In genomic region chr11:82960000-82960778, GRCh38 we compare ENCODE assay signal across 9 cellular contexts. TPM values are rescaled to one million over a fixed set of nuclear protein-coding genes. Genes with fewer than 3 reads are reported as not detected.
DNase-seq lines count a peak whose midpoint lies in the region; ATAC-seq, FAIRE-seq and TF ChIP-seq lines count a peak whose summit lies in the region.
"Had no signal": no experiment of that assay in that cellular context is flagged by ENCODE, and none has a peak within 500 bp of the region (broad histone marks: within the 10 kb centered on the region; RNA-seq: fewer than 3 reads in every experiment).

No MANE protein-coding gene starts in this region.

- no peaks in the 10 kb centered on the region for H3K36me3 ChIP-seq in K562 (ENCODE audit: control insufficient read depth, insufficient read depth, low read length)

- CTCF ChIA-PET in K562 (lab: Yijun Ruan, JAX; ENCODE audit: low intra/inter-chr PET ratio) = no interaction called here
- CTCF ChIA-PET in WTC11 (lab: Charles Lee) = interaction anchor here (0.8 to 1.1 kb wide), 3 partner anchors 33 to 259 kb away, joined by 3 read pairs; no protein-coding TSS in a partner anchor

- no peaks in the 10 kb centered on the region for H3K27me3 Mint-ChIP-seq in mesothelial cell of epicardium (ENCODE audit: low read depth)
- H3K27me3 Mint-ChIP-seq in WTC11 (ENCODE audit: low read depth) = no peaks in the 10 kb centered on the region

- H3K9me3 ChIP-seq in K562 (replicated peaks; ENCODE audit: control insufficient read depth, insufficient read depth, low read depth, low read length) = no peaks in the 10 kb centered on the region

- H3K4me3 ChIP-seq in K562 = no peak overlapping the region

- no peaks in the 10 kb centered on the region for H3K9me1 ChIP-seq in K562 (ENCODE audit: control insufficient read depth, insufficient read depth, low read length)

- FAIRE-seq in K562 (lab: Jason Lieb, UNC) = no peak
- FAIRE-seq: islet of Langerhans had no signal

- peaks cover 10% of the 10 kb centered on the region for H3K9me3 Mint-ChIP-seq in mesothelial cell of epicardium
- peaks cover 9% of the 10 kb centered on the region for H3K9me3 Mint-ChIP-seq in WTC11

- intact Hi-C loops in K562 (cut with micrococcal nuclease) = no loop called here

- ATAC-seq in GM18498 (IDR thresholded peaks at IDR 0.05; ENCODE audit: unreplicated experiment) (peak; percentile 91), HG03442 (IDR thresholded peaks at IDR 0.05; ENCODE audit: unreplicated experiment) (peak; percentile 84), K562 (peak; percentile 37; the same call in 1 of the 3 replicates), WTC11 (no peak)

- in situ Hi-C loops in K562 (cut with MboI) = no loop called here

- H3K27ac ChIP-seq in K562 (ENCODE audit: extremely low read depth, low read depth, low read length) = no peak overlapping the region

- no TSS peak for BruUV-seq in K562 (replicated peaks; lab: Mats Ljungman, UMichigan)

- H3K79me2 ChIP-seq in K562 (ENCODE audit: control insufficient read depth, insufficient read depth, low read length) = no peaks in the 10 kb centered on the region

- POLR2A ChIA-PET in K562 (lab: Yijun Ruan, JAX) = interaction anchor here (0.7 kb wide), 2 partner anchors 15 to 35 kb away, joined by 3 read pairs; no protein-coding TSS in a partner anchor
- POLR2A ChIA-PET in WTC11 (lab: Charles Lee) = no interaction called here

- no peak overlapping the region for H3K9ac ChIP-seq in K562 (ENCODE audit: insufficient read depth in 1 of 2, low read depth in 2 of 2, low read length in 2 of 2)

- 13% methylated on average over 5 of the region's 5 CpGs for WGBS in K562 (ENCODE audit: insufficient coverage, low coverage, missing lambda C conversion rate)

- H3K4me1 Mint-ChIP-seq in mesothelial cell of epicardium (no peaks in the 10 kb centered on the region), WTC11 (peaks cover 12% of the 10 kb centered on the region)

- DNase-seq in GM20000 (ENCODE audit: low spot score) = peak; percentile 48
- DNase-seq in K562 (ENCODE audit: extremely low read depth in 1 of 4, low spot score in 3 of 4) = no peak
- DNase-seq in NCI-H524 treated with DMSO at 0.1 percent for 48 hours (lab: John Stamatoyannopoulos, UW) = no peak
- no peak for DNase-seq in mesothelial cell of epicardium (ENCODE audit: low spot score in 2 of 2, unreplicated experiment in 2 of 2)
- no peak for DNase-seq in WTC11 (ENCODE audit: low spot score)
- DNase-seq in cerebellum (ENCODE audit: low spot score) = no peak

- TF ChIP-seq EP300 in K562 (IDR thresholded peaks at IDR 0.05; ENCODE audit: low read length) = no peak

- H3K4me3 Mint-ChIP-seq in mesothelial cell of epicardium (no peak overlapping the region), WTC11 (no peak overlapping the region)

- no peaks in the 10 kb centered on the region for H4K20me1 ChIP-seq in K562 (replicated peaks; ENCODE audit: control insufficient read depth, insufficient read depth, low read length)

- H3K36me3 Mint-ChIP-seq in mesothelial cell of epicardium = no peaks in the 10 kb centered on the region
- H3K36me3 Mint-ChIP-seq in WTC11 = peaks cover 3% of the 10 kb centered on the region

- H3K27ac Mint-ChIP-seq in mesothelial cell of epicardium (no peak overlapping the region), WTC11 (no peak overlapping the region)

- TF ChIP-seq RAD21 in K562 (CRISPR knock-in tag; conservative IDR thresholded peaks at IDR 0.05 in 1 of 2, IDR thresholded peaks at IDR 0.05 in 1 of 2) = no peak

- TF ChIP-seq CTCF in GM20000 (IDR thresholded peaks at IDR 0.05; ENCODE audit: extremely low read depth, missing control alignments) = no peak
- no peak for TF ChIP-seq CTCF in K562 (IDR thresholded peaks at IDR 0.05 in 2 of 3, conservative IDR thresholded peaks at IDR 0.05 in 1 of 3; ENCODE audit: insufficient read depth in 2 of 3, low read depth in 1 of 3, low read length in 3 of 3)
- no peak for TF ChIP-seq CTCF in mesothelial cell of epicardium (IDR thresholded peaks at IDR 0.05; ENCODE audit: unreplicated experiment)
- TF ChIP-seq CTCF in WTC11 (IDR thresholded peaks at IDR 0.05) = no peak

- TF ChIP-seq POLR2A in K562 (conservative IDR thresholded peaks at IDR 0.05) = no peak

- peaks cover 0 to 11% of the 10 kb centered on the region in 2 experiments; a peak in 2 of 5 replicates for H3K4me1 ChIP-seq in K562 (replicated peaks in 1 of 2; ENCODE audit: control insufficient read depth in 2 of 2, insufficient read depth in 2 of 2, low read length in 2 of 2)

- no peak overlapping the region for H3K4me2 ChIP-seq in K562 (ENCODE audit: insufficient read depth, low read length)

- no peaks in the 10 kb centered on the region; a peak in 1 of 5 replicates for H3K27me3 ChIP-seq in K562 (ENCODE audit: control insufficient read depth in 2 of 2, insufficient read depth in 2 of 2, low read length in 2 of 2)

- 0 out of 2 replicates have a peak overlapping the region, but pooled peaks have one; percentile 9 for H2AFZ ChIP-seq in K562 (ENCODE audit: low read depth, low read length)

TF ChIP-seq in WTC11, 78 proteins besides CTCF, POLR2A, EP300 and RAD21 (continues in another document):
- no peak for TF ChIP-seq AR (CRISPR knock-in tag; IDR thresholded peaks at IDR 0.05)
- TF ChIP-seq SMAD3 (CRISPR knock-in tag; IDR thresholded peaks at IDR 0.05; ENCODE audit: borderline replicate concordance) = no peak
- no peak for TF ChIP-seq ZNF423 (CRISPR knock-in tag; IDR thresholded peaks at IDR 0.05)
- TF ChIP-seq NR2C2 (CRISPR knock-in tag; IDR thresholded peaks at IDR 0.05) = no peak

RNA-seq across cellular contexts. Expression of gene DDIAS, which starts 58.7 kb away (rescaled TPM):
- 5.5 and 14.6 TPM in 2 replicates for total RNA-seq in K562 (2011; cell fraction: chromatin; rRNA removed; ENCODE audit: low replicate concordance)
- total RNA-seq in K562 (2011; cell fraction: nucleolus; rRNA removed) = 3.8 and 5.8 TPM in 2 replicates
- total RNA-seq in K562 (2011; cell fraction: nucleoplasm; rRNA removed) = 6.6 and 9.5 TPM in 2 replicates
- total RNA-seq in K562 (2014; rRNA removed) (9.4 and 13.8 TPM in 2 replicates), K562 (2014; rRNA removed; fragmentation: Illumina TruSeq; extraction: Trizol) (22.6 and 23.3 TPM in 2 replicates), K562 (2015; rRNA removed; fragmentation: Illumina TruSeq; extraction: Trizol) (21.1 and 23.7 TPM in 2 replicates), K562 (2021) (15.4 and 17.6 TPM in 2 replicates), mesothelial cell of epicardium (4.0 to 5.8 TPM (median 5.6 TPM) in 3 replicates), WTC11 (2021) (21.7 to 28.7 TPM (median 22.0 TPM) in 3 replicates), cerebellum (4.1 TPM)
- polyA plus RNA-seq in K562 (2011; rRNA removed) (21.3 and 23.7 TPM in 2 replicates), K562 (2014; fragmentation: Illumina TruSeq; extraction: Trizol) (19.4 and 27.2 TPM in 2 replicates), K562 (2014; fragmentation: Nextera tagmentation; extraction: Ambion mirVana) (10 to 100 TPM; 11.8 to 23.9 TPM), K562 (2014; rRNA removed) (11.1 and 14.9 TPM in 2 replicates)
- 7.2 and 10.6 TPM in 2 replicates for polyA plus RNA-seq in K562 (2011; cell fraction: cytosol; rRNA removed)
- polyA plus RNA-seq in K562 (2011; cell fraction: nucleus; rRNA removed) = 9.6 and 12.2 TPM in 2 replicates
- polyA plus RNA-seq in K562 (2012) = 8.9 and 15.6 TPM in 2 replicates
- polyA minus RNA-seq in K562 (2011; rRNA and poly(A)+ RNA removed) = 16.9 and 18.8 TPM in 2 replicates
- 5.6 and 7.8 TPM in 2 replicates for polyA minus RNA-seq in K562 (2011; cell fraction: cytosol; rRNA and poly(A)+ RNA removed)
- 5.5 and 9.6 TPM in 2 replicates for polyA minus RNA-seq in K562 (2011; cell fraction: nucleus; rRNA and poly(A)+ RNA removed)

RNA-seq across cellular contexts. Expression of gene PRCP, which starts 60.0 kb away (rescaled TPM):
- total RNA-seq in K562 (2011; cell fraction: chromatin; rRNA removed; ENCODE audit: low replicate concordance) = 22.7 and 29.7 TPM in 2 replicates
- total RNA-seq in K562 (2011; cell fraction: nucleolus; rRNA removed) = 29.9 and 32.9 TPM in 2 replicates
- 38.2 and 50.3 TPM in 2 replicates for total RNA-seq in K562 (2011; cell fraction: nucleoplasm; rRNA removed)
- total RNA-seq in K562 (2014; rRNA removed) (9.5 and 14.4 TPM in 2 replicates), K562 (2014; rRNA removed; fragmentation: Illumina TruSeq; extraction: Trizol) (23.2 and 25.3 TPM in 2 replicates), K562 (2015; rRNA removed; fragmentation: Illumina TruSeq; extraction: Trizol) (20.5 and 20.8 TPM in 2 replicates), K562 (2021) (21.2 and 23.2 TPM in 2 replicates), mesothelial cell of epicardium (66.6 to 68.3 TPM (median 67.4 TPM) in 3 replicates), WTC11 (2021) (53.9 to 65.1 TPM (median 63.4 TPM) in 3 replicates), cerebellum (40.0 TPM)
- polyA plus RNA-seq in K562 (2011; rRNA removed) (39.7 and 43.1 TPM in 2 replicates), K562 (2014; fragmentation: Illumina TruSeq; extraction: Trizol) (22.5 and 28.1 TPM in 2 replicates), K562 (2014; fragmentation: Nextera tagmentation; extraction: Ambion mirVana) (10 to 100 TPM; 28.5 to 34.9 TPM), K562 (2014; rRNA removed) (16.7 and 17.3 TPM in 2 replicates)
- 18.0 and 35.3 TPM in 2 replicates for polyA plus RNA-seq in K562 (2011; cell fraction: cytosol; rRNA removed)
- 8.1 and 13.7 TPM in 2 replicates for polyA plus RNA-seq in K562 (2011; cell fraction: nucleus; rRNA removed)
- polyA plus RNA-seq in K562 (2012) = 20.7 and 28.3 TPM in 2 replicates
- polyA minus RNA-seq in K562 (2011; rRNA and poly(A)+ RNA removed) = 42.3 and 48.9 TPM in 2 replicates
- 19.0 and 20.6 TPM in 2 replicates for polyA minus RNA-seq in K562 (2011; cell fraction: cytosol; rRNA and poly(A)+ RNA removed)
- polyA minus RNA-seq in K562 (2011; cell fraction: nucleus; rRNA and poly(A)+ RNA removed) = 6.9 and 12.4 TPM in 2 replicates
